ENCODE assay signal across 22 cellular contexts in the genomic region with DNA sequence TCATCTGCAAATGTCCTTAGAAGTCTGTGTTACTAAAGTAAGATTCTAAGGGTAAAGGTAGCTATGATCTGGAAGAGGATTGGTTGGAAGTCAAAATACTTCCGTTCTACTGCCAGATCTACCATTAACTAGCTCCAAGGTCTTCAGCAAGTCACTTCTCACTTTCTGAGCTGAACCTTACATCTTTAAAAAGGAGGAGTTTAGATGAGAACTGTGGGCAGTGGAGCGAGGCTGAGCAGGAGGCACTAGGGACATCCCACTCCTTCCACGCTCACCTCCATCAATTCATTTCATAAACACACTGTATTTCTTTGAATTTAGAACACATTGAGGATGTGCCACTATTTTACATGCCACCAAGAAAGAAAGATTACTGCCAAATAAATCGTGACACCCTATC.
A peak's percentile ranks its signal among the peaks of the same experiment; 100 is the strongest.
DNase-seq lines count a peak whose midpoint lies in the region; ATAC-seq, FAIRE-seq and TF ChIP-seq lines count a peak whose summit lies in the region.
"Had no signal": no experiment of that assay in that cellular context is flagged by ENCODE, and none has a peak within 500 bp of the region (broad histone marks: within the 10 kb centered on the region; RNA-seq: fewer than 3 reads in every experiment).

No MANE protein-coding gene starts in this region.

- no peaks in the 10 kb centered on the region for H3K36me3 Mint-ChIP-seq in activated T-cell treated with anti-CD3 and anti-CD28 coated beads, Interleukin-2, amount 50 U/mL, for 4 hours (ENCODE audit: insufficient read depth)
- H3K36me3 Mint-ChIP-seq: activated naive CD4-positive, alpha-beta T cell treated with anti-CD3 and anti-CD28 coated beads, Interleukin-2, amount 50 U/mL, for 24 hours had no signal

- H3K9me3 ChIP-seq in OCI-LY3 (ENCODE audit: insufficient read depth, low read length) = no peaks in the 10 kb centered on the region
- H3K9me3 ChIP-seq in kidney (ENCODE audit: control insufficient read depth in 1 of 2, low read length in 2 of 2) = no peaks in the 10 kb centered on the region
- H3K9me3 ChIP-seq: left lung, ovary, upper lobe of left lung had no signal

- H3K4me1 ChIP-seq in OCI-LY3 (ENCODE audit: low read length) = peaks cover 24% of the 10 kb centered on the region
- H3K4me1 ChIP-seq in kidney (ENCODE audit: control insufficient read depth in 1 of 2, insufficient read depth in 1 of 2, low read depth in 1 of 2, low read length in 2 of 2) = no peaks in the 10 kb centered on the region
- H3K4me1 ChIP-seq: left lung, upper lobe of left lung had no signal

- peak; percentile 30 for ATAC-seq in GM18868 (IDR thresholded peaks at IDR 0.05; ENCODE audit: unreplicated experiment)
- ATAC-seq in GM21447 (IDR thresholded peaks at IDR 0.05; ENCODE audit: unreplicated experiment) = peak; percentile 38
- peak; percentile 26 for ATAC-seq in HG02870 (IDR thresholded peaks at IDR 0.05; ENCODE audit: unreplicated experiment)
- ATAC-seq in activated T-cell treated with anti-CD3 and anti-CD28 coated beads, Interleukin-2, amount 50 U/mL, for 4 hours = no peak
- ATAC-seq: left lung had no signal

- H3K9me3 Mint-ChIP-seq in activated T-cell treated with anti-CD3 and anti-CD28 coated beads, Interleukin-2, amount 50 U/mL, for 4 hours = no peaks in the 10 kb centered on the region
- H3K9me3 Mint-ChIP-seq: activated naive CD4-positive, alpha-beta T cell treated with anti-CD3 and anti-CD28 coated beads, Interleukin-2, amount 50 U/mL, for 24 hours had no signal

- no peak for FAIRE-seq in kidney (lab: Jason Lieb, UNC)
- FAIRE-seq: small intestine had no signal

- DNase-seq in activated T-cell treated with anti-CD3 and anti-CD28 coated beads, Interleukin-2, amount 50 U/mL, for 4 hours = no peak
- no peak for DNase-seq in kidney
- no peak for DNase-seq in medulla oblongata (ENCODE audit: extremely low spot score)
- DNase-seq in stimulated activated CD4-positive, alpha-beta T cell treated with anti-CD3 and anti-CD28 coated beads, Interleukin-15, amount 100 ng/mL, for 24 hours = no peak
- DNase-seq: activated CD4-positive, CD25-positive, alpha-beta regulatory T cell treated with anti-CD3 and anti-CD28 coated beads, Interleukin-2, amount 50 U/mL, for 72 hours; activated CD8-positive, alpha-beta memory T cell treated with anti-CD3 and anti-CD28 coated beads, Interleukin-2, amount 50 U/mL, for 48 hours; brain microvascular endothelial cell; COR-L47; dorsolateral prefrontal cortex; IMR-90; left lung; NCI-H2171; NCI-H82; ovary; small intestine; stimulated activated naive CD4-positive, alpha-beta T cell; upper lobe of left lung had no signal

- H4K20me1 ChIP-seq in OCI-LY3 (ENCODE audit: insufficient read depth, low read length) = no peaks in the 10 kb centered on the region

- 0 out of 2 replicates have a peak overlapping the region, but pooled peaks have one; percentile 12 for H3K9ac ChIP-seq in OCI-LY3 (ENCODE audit: low read length)
- no peak overlapping the region for H3K9ac ChIP-seq in kidney (ENCODE audit: low read length in 2 of 2)

- 0 out of 2 replicates have a peak overlapping the region, but pooled peaks have one; percentile 29 for H2AFZ ChIP-seq in OCI-LY3 (ENCODE audit: low read depth, low read length)

- H3K36me3 ChIP-seq in OCI-LY3 (replicated peaks; ENCODE audit: low read depth, low read length) (no peaks in the 10 kb centered on the region), kidney (ENCODE audit: control insufficient read depth in 1 of 2, insufficient read depth in 2 of 2, low read length in 2 of 2) (no peaks in the 10 kb centered on the region)
- H3K36me3 ChIP-seq: brain microvascular endothelial cell, left lung, ovary, upper lobe of left lung had no signal

- H3K4me3 ChIP-seq in OCI-LY3 (ENCODE audit: low read length) = peak overlapping the region; percentile 49
- no peak overlapping the region for H3K4me3 ChIP-seq in kidney (ENCODE audit: low read length in 2 of 2)
- H3K4me3 ChIP-seq: dorsolateral prefrontal cortex, left lung, ovary, upper lobe of left lung had no signal

- no peaks in the 10 kb centered on the region for H3K79me2 ChIP-seq in OCI-LY3 (ENCODE audit: low read length)

- no peaks in the 10 kb centered on the region for H3K27me3 Mint-ChIP-seq in activated T-cell treated with anti-CD3 and anti-CD28 coated beads, Interleukin-2, amount 50 U/mL, for 4 hours (ENCODE audit: low read depth)
- H3K27me3 Mint-ChIP-seq: activated naive CD4-positive, alpha-beta T cell treated with anti-CD3 and anti-CD28 coated beads, Interleukin-2, amount 50 U/mL, for 24 hours had no signal

- H3K4me2 ChIP-seq in OCI-LY3 (ENCODE audit: low read length) = peak overlapping the region; percentile 65

- intact Hi-C loops in kidney (cut with DNase I) = no loop called here

- H3K4me1 Mint-ChIP-seq in activated T-cell treated with anti-CD3 and anti-CD28 coated beads, Interleukin-2, amount 50 U/mL, for 4 hours (ENCODE audit: low read depth) = no peaks in the 10 kb centered on the region
- H3K4me1 Mint-ChIP-seq: activated naive CD4-positive, alpha-beta T cell treated with anti-CD3 and anti-CD28 coated beads, Interleukin-2, amount 50 U/mL, for 24 hours had no signal

- no peaks in the 10 kb centered on the region for H3K27me3 ChIP-seq in OCI-LY3 (ENCODE audit: low read depth, low read length)
- H3K27me3 ChIP-seq: brain microvascular endothelial cell, dorsolateral prefrontal cortex, left lung, ovary, upper lobe of left lung had no signal

- H3K27ac ChIP-seq in OCI-LY3 (ENCODE audit: low read length) = peak overlapping the region; percentile 68
- H3K27ac ChIP-seq in kidney (ENCODE audit: low read depth in 2 of 2, low read length in 2 of 2) = no peak overlapping the region
- H3K27ac ChIP-seq: brain microvascular endothelial cell, dorsolateral prefrontal cortex, left lung, ovary, upper lobe of left lung had no signal

- no peak for TF ChIP-seq CTCF in OCI-LY3 (IDR thresholded peaks at IDR 0.05; ENCODE audit: low read depth, low read length)
- TF ChIP-seq CTCF in kidney (IDR thresholded peaks at IDR 0.05; ENCODE audit: borderline replicate concordance, extremely low read depth, insufficient read depth) = no peak

- H3K4me3 Mint-ChIP-seq in activated T-cell treated with anti-CD3 and anti-CD28 coated beads, Interleukin-2, amount 50 U/mL, for 4 hours = no peak overlapping the region
- H3K4me3 Mint-ChIP-seq: activated naive CD4-positive, alpha-beta T cell treated with anti-CD3 and anti-CD28 coated beads, Interleukin-2, amount 50 U/mL, for 24 hours had no signal

Comparison
In these comparisons a context has a peak if more than half of its experiments do, and no peak if none do; other contexts are left out.
1. ATAC-seq: peak in GM18868 (single experiment), GM21447 (single experiment) and HG02870 (single experiment); none in activated T-cell treated with anti-CD3 and anti-CD28 coated beads, Interleukin-2, amount 50 U/mL, for 4 hours (0 of 2).